8 cellular contexts compared by ENCODE assay signal in the genomic region with DNA sequence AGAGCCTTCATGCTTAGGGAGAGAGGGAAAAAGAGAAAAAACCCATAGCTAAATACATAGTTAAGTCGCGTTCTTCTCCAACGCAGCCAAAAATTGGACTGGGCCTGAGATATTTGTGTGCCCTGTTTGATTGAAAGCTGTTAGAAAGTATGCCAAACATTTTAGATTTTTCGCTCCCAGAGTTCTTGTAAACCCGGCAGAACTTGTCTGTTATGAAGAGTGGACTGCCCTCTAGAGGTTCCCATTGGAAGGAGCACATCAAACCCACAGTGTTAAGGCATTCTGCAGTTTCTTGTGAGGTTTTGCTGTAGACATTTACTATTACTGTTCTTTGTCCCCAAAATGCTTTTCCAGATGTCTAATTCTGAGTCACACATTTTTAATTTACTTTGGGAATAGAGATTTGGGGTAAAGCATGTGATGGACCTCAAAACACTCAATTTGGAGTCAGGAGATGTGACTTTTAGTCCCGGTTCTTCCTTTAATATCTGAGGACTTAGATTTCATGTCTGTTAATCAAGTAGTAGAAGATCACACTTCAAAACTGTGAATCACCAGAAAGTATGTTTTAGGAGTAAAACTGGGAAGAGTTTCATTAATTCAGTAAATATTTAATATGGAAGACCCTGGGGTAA.
DNase-seq lines count a peak whose midpoint lies in the region; ATAC-seq and TF ChIP-seq lines count a peak whose summit lies in the region.

No MANE protein-coding gene starts in this region.

- H3K9me3 ChIP-seq in BE2C (no peaks in the 10 kb centered on the region), esophagus squamous epithelium (no peaks in the 10 kb centered on the region)

- H3K27me3 ChIP-seq in BE2C, result no peaks in the 10 kb centered on the region
- H3K27me3 ChIP-seq in esophagus squamous epithelium, result no peaks in the 10 kb centered on the region

- CTCF ChIA-PET in activated CD8-positive, alpha-beta T cell treated with anti-CD3 and anti-CD28 coated beads, Interleukin-2, amount 10 ng/mL, durations not matched to agents 7 days and 5 days (lab: Charles Lee), result interaction anchor here (0.6 to 12.4 kb wide), 40 partner anchors 8 to 709 kb away, joined by 3 to 222 read pairs (median 4); a partner anchor contains a TSS

- POLR2A ChIA-PET in activated CD8-positive, alpha-beta T cell treated with anti-CD3 and anti-CD28 coated beads, Interleukin-2, amount 10 ng/mL, durations not matched to agents 7 days and 5 days (lab: Charles Lee), result interaction anchor here (0.8 to 1.2 kb wide), 2 partner anchors 475 to 501 kb away, joined by 3 to 4 read pairs; no protein-coding TSS in a partner anchor
- POLR2A ChIA-PET in naive thymus-derived CD8-positive, alpha-beta T cell (lab: Charles Lee), result interaction anchor here (1.4 kb wide), 1 partner anchor 478 kb away, joined by 4 read pairs; no protein-coding TSS in a partner anchor

- no peak for TF ChIP-seq POLR2A in esophagus squamous epithelium (IDR thresholded peaks at IDR 0.05)

- intact Hi-C loops in esophagus squamous epithelium (cut with DNase I), result loop anchor here (5.0 kb wide), 2 partner anchors 374 to 479 kb away; a partner anchor contains a TSS

- H3K36me3 Mint-ChIP-seq in activated CD8-positive, alpha-beta T cell treated with anti-CD3 and anti-CD28 coated beads, Interleukin-2, amount 10 ng/mL, durations not matched to agents 7 days and 5 days (ENCODE audit: low read depth), result no peaks in the 10 kb centered on the region
- H3K36me3 Mint-ChIP-seq in naive thymus-derived CD8-positive, alpha-beta T cell, result no peaks in the 10 kb centered on the region

- DNase-seq in BE2C (peak; percentile 69), NCI-H774 (lab: John Stamatoyannopoulos, UW) (peak; percentile 66), esophagus squamous epithelium (lab: John Stamatoyannopoulos, UW) (no peak)
- DNase-seq in activated CD8-positive, alpha-beta T cell treated with anti-CD3 and anti-CD28 coated beads, Interleukin-2, amount 10 ng/mL, durations not matched to agents 7 days and 5 days, result peak; percentile 73
- DNase-seq in naive thymus-derived CD8-positive, alpha-beta T cell, result peak in 9 of 10 donors; percentile 27 to 78 (median 59)
- peak; percentile 45 to 64 for DNase-seq in stimulated activated naive CD8-positive, alpha-beta T cell treated with anti-CD3 and anti-CD28 coated beads, Interleukin-15, amount 100 ng/mL, for 72 hours

- H3K36me3 ChIP-seq in BE2C (no peaks in the 10 kb centered on the region), esophagus squamous epithelium (no peaks in the 10 kb centered on the region)

- no peaks in the 10 kb centered on the region for H3K9me3 Mint-ChIP-seq in activated CD8-positive, alpha-beta T cell treated with anti-CD3 and anti-CD28 coated beads, Interleukin-2, amount 10 ng/mL, durations not matched to agents 7 days and 5 days (ENCODE audit: insufficient read depth)
- no peaks in the 10 kb centered on the region for H3K9me3 Mint-ChIP-seq in naive thymus-derived CD8-positive, alpha-beta T cell
- H3K9me3 Mint-ChIP-seq in stimulated activated naive CD8-positive, alpha-beta T cell treated with anti-CD3 and anti-CD28 coated beads, Interleukin-15, amount 100 ng/mL, for 72 hours, result no peaks in the 10 kb centered on the region

- H3K27me3 Mint-ChIP-seq in activated CD8-positive, alpha-beta T cell treated with anti-CD3 and anti-CD28 coated beads, Interleukin-2, amount 10 ng/mL, durations not matched to agents 7 days and 5 days (ENCODE audit: low read depth), result peaks cover 17% of the 10 kb centered on the region
- peaks cover 10 to 40% (median 16%) of the 10 kb centered on the region in 5 donors for H3K27me3 Mint-ChIP-seq in naive thymus-derived CD8-positive, alpha-beta T cell
- peaks cover 6% of the 10 kb centered on the region for H3K27me3 Mint-ChIP-seq in stimulated activated naive CD8-positive, alpha-beta T cell treated with anti-CD3 and anti-CD28 coated beads, Interleukin-15, amount 100 ng/mL, for 72 hours

- no peaks in the 10 kb centered on the region for H3K4me1 Mint-ChIP-seq in activated CD8-positive, alpha-beta T cell treated with anti-CD3 and anti-CD28 coated beads, Interleukin-2, amount 10 ng/mL, durations not matched to agents 7 days and 5 days (ENCODE audit: low read depth)
- no peaks in the 10 kb centered on the region for H3K4me1 Mint-ChIP-seq in naive thymus-derived CD8-positive, alpha-beta T cell
- no peaks in the 10 kb centered on the region for H3K4me1 Mint-ChIP-seq in stimulated activated naive CD8-positive, alpha-beta T cell treated with anti-CD3 and anti-CD28 coated beads, Interleukin-15, amount 100 ng/mL, for 72 hours

- no peak overlapping the region for H3K4me3 ChIP-seq in BE2C (ENCODE audit: low read depth, low read length)
- peak overlapping the region in 1 of 4 donors; percentile 33 for H3K4me3 ChIP-seq in esophagus squamous epithelium

- H3K4me1 ChIP-seq in BE2C, result no peaks in the 10 kb centered on the region
- peaks cover 7 to 73% (median 23%) of the 10 kb centered on the region in 3 donors for H3K4me1 ChIP-seq in esophagus squamous epithelium

- WGBS in esophagus squamous epithelium, 2 donors, result 15 to 20% methylated on average over 6 of the region's 6 CpGs

- TF ChIP-seq CTCF in BE2C (IDR thresholded peaks at IDR 0.05; ENCODE audit: low read depth, low read length), result peak; percentile 97
- TF ChIP-seq CTCF in esophagus squamous epithelium (IDR thresholded peaks at IDR 0.05), result peak; percentile 46 to 94 (median 85)

- ATAC-seq in GM18870 (IDR thresholded peaks at IDR 0.05; ENCODE audit: unreplicated experiment) (peak; percentile 41), HG03196 (IDR thresholded peaks at IDR 0.05; ENCODE audit: unreplicated experiment) (peak; percentile 63)
- ATAC-seq in activated CD8-positive, alpha-beta T cell treated with anti-CD3 and anti-CD28 coated beads, Interleukin-2, amount 10 ng/mL, durations not matched to agents 7 days and 5 days, result peak; percentile 84
- peak; percentile 90 to 91 for ATAC-seq in naive thymus-derived CD8-positive, alpha-beta T cell
- peak; percentile 83 for ATAC-seq in stimulated activated naive CD8-positive, alpha-beta T cell treated with anti-CD3 and anti-CD28 coated beads, Interleukin-15, amount 100 ng/mL, for 72 hours

- H3K4me3 Mint-ChIP-seq in activated CD8-positive, alpha-beta T cell treated with anti-CD3 and anti-CD28 coated beads, Interleukin-2, amount 10 ng/mL, durations not matched to agents 7 days and 5 days, result no peak overlapping the region
- no peak overlapping the region for H3K4me3 Mint-ChIP-seq in naive thymus-derived CD8-positive, alpha-beta T cell
- no peak overlapping the region for H3K4me3 Mint-ChIP-seq in stimulated activated naive CD8-positive, alpha-beta T cell treated with anti-CD3 and anti-CD28 coated beads, Interleukin-15, amount 100 ng/mL, for 72 hours

- H3K27ac ChIP-seq in esophagus squamous epithelium, result peak overlapping the region in 3 of 4 donors; percentile 15 to 71 (median 63)

- H3K27ac Mint-ChIP-seq in activated CD8-positive, alpha-beta T cell treated with anti-CD3 and anti-CD28 coated beads, Interleukin-2, amount 10 ng/mL, durations not matched to agents 7 days and 5 days, result no peak overlapping the region
- no peak overlapping the region for H3K27ac Mint-ChIP-seq in naive thymus-derived CD8-positive, alpha-beta T cell
- H3K27ac Mint-ChIP-seq in stimulated activated naive CD8-positive, alpha-beta T cell treated with anti-CD3 and anti-CD28 coated beads, Interleukin-15, amount 100 ng/mL, for 72 hours, result no peak overlapping the region
